In genomic region chr9:100595391-100596199, GRCh38 we compare ENCODE assay signal across 8 cellular contexts. TPM values are rescaled to one million over a fixed set of nuclear protein-coding genes. Genes with fewer than 3 reads are reported as not detected.
DNase-seq lines count a peak whose midpoint lies in the region; ATAC-seq and TF ChIP-seq lines count a peak whose summit lies in the region.

No MANE protein-coding gene starts in this region.

- WGBS in right lobe of liver (ENCODE audit: insufficient coverage, low coverage, low lambda C conversion rate, missing lambda C conversion rate) = 18% methylated on average over 3 of the region's 3 CpGs

- DNase-seq in COLO668 (lab: John Stamatoyannopoulos, UW; ENCODE audit: unreplicated experiment) (peak; percentile 29), HS-27A (ENCODE audit: low read depth) (peak; percentile 49), NT2/D1 (ENCODE audit: low read depth, low spot score) (peak; percentile 61), coronary artery (ENCODE audit: low spot score) (no peak), right lobe of liver (no peak), vagina (ENCODE audit: extremely low spot score in 2 of 2) (no peak), HK-2 (ENCODE audit: unreplicated experiment) (no peak)

- H3K4me3 ChIP-seq in NT2/D1 (ENCODE audit: insufficient read length, low read depth) (no peak overlapping the region), coronary artery (no peak overlapping the region), right lobe of liver (no peak overlapping the region), vagina (no peak overlapping the region)

- H3K36me3 ChIP-seq in NT2/D1 (ENCODE audit: insufficient read depth, insufficient read length, low read length) (no peaks in the 10 kb centered on the region), right lobe of liver (no peaks in the 10 kb centered on the region), vagina (no peaks in the 10 kb centered on the region)

- ATAC-seq in GM18511 (IDR thresholded peaks at IDR 0.05; ENCODE audit: unreplicated experiment) (peak; percentile 44), right lobe of liver (peak; percentile 76 to 80 (median 78))

- no peak overlapping the region for H3K9ac ChIP-seq in NT2/D1 (ENCODE audit: insufficient read length, low read depth)

- no peaks in the 10 kb centered on the region for H3K4me1 ChIP-seq in NT2/D1 (ENCODE audit: insufficient read depth, insufficient read length)
- H3K4me1 ChIP-seq in right lobe of liver = no peaks in the 10 kb centered on the region
- H3K4me1 ChIP-seq in vagina = peaks cover 19% of the 10 kb centered on the region

- TF ChIP-seq CTCF in coronary artery (IDR thresholded peaks at IDR 0.05) (peak; percentile 79), right lobe of liver (IDR thresholded peaks at IDR 0.05) (peak; percentile 86 to 90 (median 89)), vagina (IDR thresholded peaks at IDR 0.05) (peak; percentile 47 to 72 (median 66))

- H3K9me3 ChIP-seq in NT2/D1 (ENCODE audit: insufficient read depth, low read length) (no peaks in the 10 kb centered on the region), right lobe of liver (no peaks in the 10 kb centered on the region), vagina (no peaks in the 10 kb centered on the region)

- no peak for TF ChIP-seq POLR2A in right lobe of liver (IDR thresholded peaks at IDR 0.05)
- TF ChIP-seq POLR2A in vagina (IDR thresholded peaks at IDR 0.05) = no peak

- H3K27me3 ChIP-seq in NT2/D1 (ENCODE audit: insufficient read depth, insufficient read length) (peaks cover 7% of the 10 kb centered on the region), right lobe of liver (no peaks in the 10 kb centered on the region), vagina (no peaks in the 10 kb centered on the region)

- intact Hi-C loops in right lobe of liver (cut with DNase I) (no loop called here), vagina (cut with DNase I) (no loop called here)

- no peak overlapping the region for H3K27ac ChIP-seq in coronary artery
- H3K27ac ChIP-seq in right lobe of liver = no peak overlapping the region
- H3K27ac ChIP-seq in vagina = no peak overlapping the region

RNA-seq across cellular contexts. Expression of gene CAVIN4, which starts 17.7 kb away (rescaled TPM):
- total RNA-seq in right lobe of liver = under 1 TPM in 4 of 6 experiments, not detected in 2; 0.12 to 0.19 (median 0.14) TPM
- 0.49 TPM for total RNA-seq in vagina

Comparison
In these comparisons a context has a peak if more than half of its experiments do, and no peak if none do; other contexts are left out.
1. DNase-seq: peak in COLO668 (single experiment), HS-27A (single experiment) and NT2/D1 (single experiment); none in coronary artery (single experiment), right lobe of liver (0 of 3), vagina (0 of 2) and HK-2 (single experiment).
2. Peak in every context shown above with its lines, with median percentiles within 50 percentile points of each other: CTCF ChIP-seq.